29 cellular contexts compared by ENCODE assay signal in the genomic region with DNA sequence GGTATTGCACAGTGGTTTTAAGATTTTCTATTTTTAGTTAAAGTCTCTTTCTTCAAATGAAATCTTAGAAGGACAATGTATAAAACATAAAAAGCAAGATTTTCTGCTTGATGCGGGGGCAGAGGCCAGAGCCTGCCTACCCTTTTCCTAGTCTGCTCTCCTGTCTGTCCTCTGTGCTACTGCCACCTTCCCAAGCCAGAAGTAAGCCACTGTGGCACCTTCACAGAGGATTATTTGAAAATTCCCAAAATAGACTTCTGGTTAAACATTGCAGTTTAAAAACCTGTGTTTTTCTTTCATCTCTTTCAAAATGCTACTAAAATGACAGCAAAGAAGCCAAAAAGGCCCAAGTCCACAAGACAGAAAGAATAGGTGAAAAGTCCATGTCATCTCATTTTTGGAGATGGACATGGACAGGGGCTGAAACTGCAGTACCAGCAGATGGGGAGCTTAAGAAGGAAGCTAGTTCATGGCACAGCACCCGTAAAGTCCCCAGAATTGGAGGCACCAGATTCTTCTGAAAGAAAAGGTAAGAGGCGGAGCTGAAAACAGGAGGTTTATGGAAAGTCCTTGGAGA. TPM values are rescaled to one million over a fixed set of nuclear protein-coding genes. Genes with fewer than 3 reads are reported as not detected.
A peak's percentile ranks its signal among the peaks of the same experiment; 100 is the strongest.
DNase-seq lines count a peak whose midpoint lies in the region; ATAC-seq, FAIRE-seq and TF ChIP-seq lines count a peak whose summit lies in the region.
"Had no signal": no experiment of that assay in that cellular context is flagged by ENCODE, and none has a peak within 500 bp of the region (broad histone marks: within the 10 kb centered on the region; RNA-seq: fewer than 3 reads in every experiment).

No MANE protein-coding gene starts in this region.

- TF ChIP-seq RAD21 in H1 (IDR thresholded peaks at IDR 0.05 in 1 of 2, conservative IDR thresholded peaks at IDR 0.05 in 1 of 2; ENCODE audit: low read depth in 2 of 2, low read length in 2 of 2), result no peak
- TF ChIP-seq RAD21 in HepG2 (CRISPR knock-in tag; IDR thresholded peaks at IDR 0.05), result no peak

- POLR2A ChIA-PET in H1 (lab: Charles Lee; ENCODE audit: partially characterized antibody) (interaction anchor here (1.7 kb wide), 1 partner anchor 8 kb away, joined by 5 read pairs; no protein-coding TSS in a partner anchor), HepG2 (lab: Yijun Ruan, JAX) (no interaction called here)

- H3K4me1 ChIP-seq in H1 (replicated peaks in 1 of 4; ENCODE audit: control insufficient read depth in 3 of 4, insufficient read depth in 4 of 4, low read length in 3 of 4), result no peaks in the 10 kb centered on the region
- peaks cover 56% of the 10 kb centered on the region for H3K4me1 ChIP-seq in HepG2 (ENCODE audit: insufficient read depth, low read length)
- H3K4me1 ChIP-seq in right lobe of liver, result peaks cover 0 to 29% (median 6%) of the 10 kb centered on the region in 4 donors
- H3K4me1 ChIP-seq: BE2C, BLaER1 had no signal

- TF ChIP-seq CTCF in H1 (IDR thresholded peaks at IDR 0.05; ENCODE audit: control extremely low read depth in 1 of 3, insufficient read depth in 1 of 3, low read depth in 1 of 3, low read length in 3 of 3) (no peak), HepG2 (CRISPR knock-in tag; IDR thresholded peaks at IDR 0.05) (0 out of 2 replicates have a peak, but pooled peaks have one; percentile 14), right lobe of liver (IDR thresholded peaks at IDR 0.05) (no peak)

- H4K20me1 ChIP-seq in H1 (replicated peaks in 1 of 2; ENCODE audit: control insufficient read depth in 1 of 2, insufficient read depth in 2 of 2, low read length in 2 of 2), result no peaks in the 10 kb centered on the region
- H4K20me1 ChIP-seq in HepG2 (ENCODE audit: insufficient read depth, low read length), result no peaks in the 10 kb centered on the region
- H4K20me1 ChIP-seq: BLaER1 had no signal

- intact Hi-C loops in HepG2 (cut with micrococcal nuclease; ENCODE audit: unreplicated experiment), result no loop called here
- intact Hi-C loops in right lobe of liver (cut with DNase I), result no loop called here

- no peaks in the 10 kb centered on the region for H3K79me1 ChIP-seq in H1 (ENCODE audit: low read depth, low read length)

- H2BK15ac ChIP-seq in H1 (ENCODE audit: low read length), result no peak overlapping the region

- H2AK5ac ChIP-seq in H1 (ENCODE audit: low read depth, low read length), result no peak overlapping the region

- H3K4me2 ChIP-seq in H1 (ENCODE audit: insufficient read depth in 1 of 2, low read depth in 2 of 2, low read length in 2 of 2), result no peak overlapping the region
- peak overlapping the region; percentile 30; the same call in 1 of the 2 replicates for H3K4me2 ChIP-seq in HepG2 (ENCODE audit: low read depth, low read length)
- H3K4me2 ChIP-seq: BLaER1 had no signal

- H4K8ac ChIP-seq in H1 (ENCODE audit: extremely low read depth, insufficient read depth, low read length), result no peak overlapping the region

- no peak overlapping the region for H3K4me3 ChIP-seq in H1 (ENCODE audit: extremely low read depth in 1 of 4, insufficient read depth in 2 of 4, low read depth in 3 of 4, low read length in 4 of 4)
- H3K4me3 ChIP-seq in HepG2 (replicated peaks in 1 of 3; ENCODE audit: insufficient read depth in 1 of 3, low read depth in 2 of 3, low read length in 3 of 3), result no peak overlapping the region
- H3K4me3 ChIP-seq in right lobe of liver, result peak overlapping the region in 1 of 3 donors; percentile 7
- H3K4me3 ChIP-seq: BLaER1, GM12878 had no signal

- no peak overlapping the region for H2BK5ac ChIP-seq in H1 (ENCODE audit: low read depth, low read length)

- H4K91ac ChIP-seq in H1 (replicated peaks; ENCODE audit: insufficient read length, low read length), result no peak overlapping the region

- no peak overlapping the region for H3K23ac ChIP-seq in H1 (ENCODE audit: insufficient read length)

- H2BK12ac ChIP-seq in H1 (ENCODE audit: low read depth, low read length), result no peak overlapping the region

- ATAC-seq in HepG2, result peak; percentile 54
- peak; percentile 31 to 71 (median 65) for ATAC-seq in right lobe of liver
- ATAC-seq in GM18909 (IDR thresholded peaks at IDR 0.05; ENCODE audit: poor library complexity, unreplicated experiment), result no peak
- ATAC-seq in HG02938 (IDR thresholded peaks at IDR 0.05; ENCODE audit: unreplicated experiment), result no peak
- ATAC-seq: GM12878 had no signal

- in situ Hi-C loops in HepG2 (cut with HindIII; ENCODE audit: extremely low pct_ligation_motif_present, low pct_unique_long_range_greater_than_20kb), result loop anchor here (5.0 kb wide), 1 partner anchor 56 kb away; no protein-coding TSS in a partner anchor

- H3K23me2 ChIP-seq in H1 (ENCODE audit: low read depth, low read length), result no peaks in the 10 kb centered on the region

- H2BK20ac ChIP-seq in H1 (ENCODE audit: low read length), result no peak overlapping the region

- CTCF ChIA-PET in H1 (lab: Charles Lee; ENCODE audit: partially characterized antibody) (interaction anchor here (0.7 to 2.3 kb wide), 7 partner anchors 16 to 82 kb away, joined by 3 to 6 read pairs (median 3); no protein-coding TSS in a partner anchor), HepG2 (lab: Yijun Ruan, JAX; ENCODE audit: low intra/inter-chr PET ratio, low total read pairs) (no interaction called here)

- H3K4ac ChIP-seq in H1 (replicated peaks; ENCODE audit: insufficient read length, low read depth, low read length), result no peak overlapping the region

- H3K36me3 ChIP-seq in H1 (ENCODE audit: control insufficient read depth in 2 of 4, insufficient read depth in 4 of 4, low read length in 3 of 4) (no peaks in the 10 kb centered on the region), HepG2 (replicated peaks in 1 of 2; ENCODE audit: control insufficient read depth in 1 of 2, insufficient read depth in 2 of 2, low read length in 2 of 2) (no peaks in the 10 kb centered on the region), right lobe of liver (no peaks in the 10 kb centered on the region)
- H3K36me3 ChIP-seq: BE2C, BLaER1 had no signal

- no peak overlapping the region for H3K18ac ChIP-seq in H1 (ENCODE audit: extremely low read depth, low read length)

- FAIRE-seq in H1 (lab: Jason Lieb, UNC), result no peak
- no peak for FAIRE-seq in HepG2 (lab: Jason Lieb, UNC)
- FAIRE-seq: A204.1, GM12878, GM12892 had no signal

- no peaks in the 10 kb centered on the region for H3K79me2 ChIP-seq in H1 (ENCODE audit: control insufficient read depth in 1 of 2, insufficient read depth in 2 of 2, low read length in 2 of 2)
- H3K79me2 ChIP-seq in HepG2 (ENCODE audit: insufficient read depth, low read length), result no peaks in the 10 kb centered on the region

- BruUV-seq in HepG2 (replicated peaks; lab: Mats Ljungman, UMichigan), result no TSS peak

- H3K27me3 ChIP-seq in H1 (replicated peaks in 1 of 4; ENCODE audit: control insufficient read depth in 3 of 4, extremely low read depth in 1 of 4, insufficient read depth in 3 of 4, low read length in 3 of 4) (no peaks in the 10 kb centered on the region), HepG2 (ENCODE audit: control insufficient read depth in 1 of 2, insufficient read depth in 2 of 2, low read length in 2 of 2) (no peaks in the 10 kb centered on the region), right lobe of liver (no peaks in the 10 kb centered on the region)
- H3K27me3 ChIP-seq: BE2C, BLaER1 had no signal

- H3K9ac ChIP-seq in H1 (replicated peaks in 1 of 4; ENCODE audit: extremely low read depth in 1 of 4, low read depth in 3 of 4, low read length in 3 of 4), result no peak overlapping the region
- H3K9ac ChIP-seq in HepG2 (ENCODE audit: insufficient read depth, low read depth, low read length), result no peak overlapping the region
- H3K9ac ChIP-seq: BLaER1 had no signal

- 93% methylated on average over 3 of the region's 3 CpGs; no CpG with 5 or more reads in 1 of the 2 experiments for WGBS in H1 (ENCODE audit: extremely low coverage in 1 of 2, insufficient coverage in 1 of 2, insufficient read length in 1 of 2, insufficient replicate concordance in 2 of 2, low coverage in 1 of 2, low lambda C conversion rate in 2 of 2, missing lambda C conversion rate in 1 of 2), 2 experiments
- WGBS in HepG2 (ENCODE audit: low lambda C conversion rate), result 47% methylated on average over 3 of the region's 3 CpGs
- 35% methylated on average over 2 of the region's 3 CpGs for WGBS in right lobe of liver (ENCODE audit: insufficient coverage, low coverage, low lambda C conversion rate, missing lambda C conversion rate)

- no peak overlapping the region for H2BK120ac ChIP-seq in H1 (replicated peaks; ENCODE audit: low read depth, low read length)

- H3K9me3 ChIP-seq in H1 (ENCODE audit: insufficient read depth in 2 of 2, low read depth in 1 of 2, low read length in 1 of 2), result no peaks in the 10 kb centered on the region
- H3K9me3 ChIP-seq in HepG2 (ENCODE audit: low read length), result no peaks in the 10 kb centered on the region
- no peaks in the 10 kb centered on the region for H3K9me3 ChIP-seq in right lobe of liver
- H3K9me3 ChIP-seq: BE2C, BLaER1 had no signal

- TF ChIP-seq EP300 in H1 (IDR thresholded peaks at IDR 0.05; ENCODE audit: borderline replicate concordance in 1 of 2, low read depth in 2 of 2, low read length in 2 of 2) (no peak), HepG2 (IDR thresholded peaks at IDR 0.05; ENCODE audit: low read depth in 2 of 2, low read length in 2 of 2) (no peak), HepG2 (CRISPR knock-in tag; IDR thresholded peaks at IDR 0.05; ENCODE audit: borderline replicate concordance) (no peak)

- H2AFZ ChIP-seq in H1 (ENCODE audit: low read length) (peak overlapping the region; percentile 57; the same call in 1 of the 2 replicates), HepG2 (ENCODE audit: low read length) (no peak overlapping the region)

- no peak overlapping the region for H4K5ac ChIP-seq in H1 (ENCODE audit: insufficient read length, low read depth, low read length)

- H3K27ac ChIP-seq in H1 (ENCODE audit: low read depth, low read length) (no peak overlapping the region), HepG2 (ENCODE audit: extremely low read length, insufficient read depth, low read length) (peak overlapping the region; percentile 18), right lobe of liver (peak overlapping the region in 1 of 3 donors; percentile 12)
- H3K27ac ChIP-seq: BLaER1 had no signal

- no peak overlapping the region for H3K56ac ChIP-seq in H1 (replicated peaks; ENCODE audit: insufficient read length, low read depth, low read length)

- no peak for TF ChIP-seq POLR2A in H1 (IDR thresholded peaks at IDR 0.05; ENCODE audit: control extremely low read depth in 1 of 2, low read depth in 2 of 2, low read length in 2 of 2)
- no peak for TF ChIP-seq POLR2A in HepG2 (IDR thresholded peaks at IDR 0.05; ENCODE audit: insufficient read depth in 1 of 2, low read depth in 2 of 2, low read length in 2 of 2)
- no peak for TF ChIP-seq POLR2A in right lobe of liver (IDR thresholded peaks at IDR 0.05)

- no peak overlapping the region for H3K14ac ChIP-seq in H1 (ENCODE audit: insufficient read length)

- DNase-seq in H1 (ENCODE audit: low read depth in 1 of 2, low spot score in 2 of 2) (no peak), HepG2 (ENCODE audit: low spot score) (no peak), right lobe of liver (no peak), NCI-H187 (lab: John Stamatoyannopoulos, UW) (no peak), NCI-H2227 (lab: John Stamatoyannopoulos, UW; ENCODE audit: unreplicated experiment) (no peak)
- DNase-seq: 8988T; ACHN; BE2C; C1 segment of cervical spinal cord; CD4-positive, alpha-beta memory T cell; CD4-positive, CD25-positive, alpha-beta regulatory T cell; CD8-positive, alpha-beta memory T cell; COR-L47; DMS 273 treated with DMSO at 0.1 percent for 48 hours; DMS153; DMS53; DMS79; DND-41; EL; GDM1 had no signal

RNA-seq across cellular contexts. Expression of gene PAQR9, which starts 37.0 kb away (rescaled TPM):
- 2.6 and 2.7 TPM in 2 replicates for total RNA-seq in H1 (2021; fragmentation: NEBNext Ultra II Directional; extraction: Animal tissue kit (Norgen Biotek cat#: 25700))
- polyA plus RNA-seq in H1 (2011; rRNA removed) (5.2 and 7.5 TPM in 2 replicates), HepG2 (2011; rRNA removed) (3.7 and 8.4 TPM in 2 replicates)
- polyA plus RNA-seq in H1 (2011; cell fraction: cytosol; rRNA removed), result 4.0 TPM
- 5.0 TPM for polyA plus RNA-seq in H1 (2011; cell fraction: nucleus; rRNA removed)
- 2.0 to 2.5 TPM (median 2.3 TPM) in 4 replicates for polyA plus RNA-seq in H1 (2012, experiment 1 of 2)
- polyA plus RNA-seq in H1 (2012, experiment 2 of 2), result 2.1 TPM
- 1.9 TPM for polyA plus RNA-seq in H1 (2013, experiment 1 of 2)
- 2.1 TPM for polyA plus RNA-seq in H1 (2013, experiment 2 of 2)
- polyA minus RNA-seq in H1 (2011; rRNA and poly(A)+ RNA removed), result 4.9 and 5.2 TPM in 2 replicates
- 2.3 TPM for polyA minus RNA-seq in H1 (2011; cell fraction: cytosol; rRNA and poly(A)+ RNA removed)
- 10.7 TPM for polyA minus RNA-seq in H1 (2011; cell fraction: nucleus; rRNA and poly(A)+ RNA removed)
- total RNA-seq in HepG2 (2016; rRNA removed; fragmentation: Illumina TruSeq; extraction: Trizol) (10.3 and 10.4 TPM in 2 replicates), right lobe of liver (10 to 100 TPM; 10.2 to 18.6 (median 12.6) TPM)
- total RNA-seq in HepG2 (2016; cell fraction: cytosol; rRNA removed; fragmentation: Illumina TruSeq; extraction: Trizol; ENCODE audit: low read depth), result 3.6 and 3.8 TPM in 2 replicates
- total RNA-seq in HepG2 (2016; cell fraction: insoluble cytoplasmic fraction; rRNA removed; fragmentation: Illumina TruSeq; extraction: Trizol), result 10.3 and 10.5 TPM in 2 replicates
- total RNA-seq in HepG2 (2016; cell fraction: membrane; rRNA removed; fragmentation: Illumina TruSeq; extraction: Trizol), result 12.0 and 13.5 TPM in 2 replicates
- total RNA-seq in HepG2 (2016; cell fraction: nucleus; rRNA removed; fragmentation: Illumina TruSeq; extraction: Trizol), result 9.3 and 10.1 TPM in 2 replicates
- 4.9 and 6.5 TPM in 2 replicates for polyA plus RNA-seq in HepG2 (2011; cell fraction: cytosol; rRNA removed)
- 8.2 and 13.0 TPM in 2 replicates for polyA plus RNA-seq in HepG2 (2011; cell fraction: nucleus; rRNA removed)
- polyA plus RNA-seq in HepG2 (2012), result 9.1 and 16.7 TPM in 2 replicates
- polyA plus RNA-seq in HepG2 (2016; cell fraction: cytosol; fragmentation: Illumina TruSeq; extraction: Trizol; ENCODE audit: low read depth), result 4.6 and 5.9 TPM in 2 replicates
- polyA plus RNA-seq in HepG2 (2016; cell fraction: insoluble cytoplasmic fraction; fragmentation: Illumina TruSeq; extraction: Trizol; ENCODE audit: low read depth), result 13.7 and 14.1 TPM in 2 replicates
- polyA plus RNA-seq in HepG2 (2016; cell fraction: membrane; fragmentation: Illumina TruSeq; extraction: Trizol; ENCODE audit: low read depth), result 12.2 and 13.8 TPM in 2 replicates
- 16.0 and 16.8 TPM in 2 replicates for polyA plus RNA-seq in HepG2 (2016; cell fraction: nucleus; fragmentation: Illumina TruSeq; extraction: Trizol; ENCODE audit: insufficient read depth, low read depth)
- 26.7 TPM in 1 of 2 replicates, not detected in the other for polyA minus RNA-seq in HepG2 (2011; rRNA and poly(A)+ RNA removed; ENCODE audit: low replicate concordance)
- polyA minus RNA-seq in HepG2 (2011; cell fraction: cytosol; rRNA and poly(A)+ RNA removed), result 5.5 and 9.2 TPM in 2 replicates
- 10.3 and 15.8 TPM in 2 replicates for polyA minus RNA-seq in HepG2 (2011; cell fraction: nucleus; rRNA and poly(A)+ RNA removed)
- total RNA-seq: CD4-positive, alpha-beta memory T cell; CD4-positive, CD25-positive, alpha-beta regulatory T cell; CD8-positive, alpha-beta memory T cell; G401; GM12878 had no signal
- polyA plus RNA-seq: AG04450; CD14-positive monocyte; CD4-positive, alpha-beta memory T cell; CD4-positive, CD25-positive, alpha-beta regulatory T cell; CD8-positive, alpha-beta memory T cell; GM12878 had no signal

RNA-seq across cellular contexts. Expression of gene PCOLCE2, which starts 37.6 kb away (rescaled TPM):
- total RNA-seq in H1 (2021; fragmentation: NEBNext Ultra II Directional; extraction: Animal tissue kit (Norgen Biotek cat#: 25700)), result 11.6 and 12.6 TPM in 2 replicates
- polyA plus RNA-seq in H1 (2011; rRNA removed), result 9.4 and 11.1 TPM in 2 replicates
- 12.1 TPM for polyA plus RNA-seq in H1 (2011; cell fraction: cytosol; rRNA removed)
- polyA plus RNA-seq in H1 (2011; cell fraction: nucleus; rRNA removed), result 19.0 TPM
- 10.8 to 18.7 TPM (median 12.4 TPM) in 4 replicates for polyA plus RNA-seq in H1 (2012, experiment 1 of 2)
- 4.8 TPM for polyA plus RNA-seq in H1 (2012, experiment 2 of 2)
- 11.2 TPM for polyA plus RNA-seq in H1 (2013, experiment 1 of 2)
- polyA plus RNA-seq in H1 (2013, experiment 2 of 2), result 11.5 TPM
- polyA minus RNA-seq in H1 (2011; rRNA and poly(A)+ RNA removed), result 19.1 and 25.5 TPM in 2 replicates
- polyA minus RNA-seq in H1 (2011; cell fraction: cytosol; rRNA and poly(A)+ RNA removed), result 11.7 TPM
- 28.9 TPM for polyA minus RNA-seq in H1 (2011; cell fraction: nucleus; rRNA and poly(A)+ RNA removed)
- total RNA-seq in HepG2 (2016; rRNA removed; fragmentation: Illumina TruSeq; extraction: Trizol), result 1.1 and 2.0 TPM in 2 replicates
- 0.40 and 0.71 TPM in 2 replicates for total RNA-seq in HepG2 (2016; cell fraction: cytosol; rRNA removed; fragmentation: Illumina TruSeq; extraction: Trizol; ENCODE audit: low read depth)
- 2.0 and 2.1 TPM in 2 replicates for total RNA-seq in HepG2 (2016; cell fraction: insoluble cytoplasmic fraction; rRNA removed; fragmentation: Illumina TruSeq; extraction: Trizol)
- total RNA-seq in HepG2 (2016; cell fraction: membrane; rRNA removed; fragmentation: Illumina TruSeq; extraction: Trizol), result 0.71 and 1.1 TPM in 2 replicates
- total RNA-seq in HepG2 (2016; cell fraction: nucleus; rRNA removed; fragmentation: Illumina TruSeq; extraction: Trizol), result 1.5 and 2.6 TPM in 2 replicates
- 0.71 and 0.74 TPM in 2 replicates for polyA plus RNA-seq in HepG2 (2011; rRNA removed)
- polyA plus RNA-seq in HepG2 (2011; cell fraction: cytosol; rRNA removed), result 0.46 and 1.2 TPM in 2 replicates
- 0.55 and 0.87 TPM in 2 replicates for polyA plus RNA-seq in HepG2 (2011; cell fraction: nucleus; rRNA removed)
- polyA plus RNA-seq in HepG2 (2012), result 0.87 and 2.5 TPM in 2 replicates
- 0.47 and 1.1 TPM in 2 replicates for polyA plus RNA-seq in HepG2 (2016; cell fraction: cytosol; fragmentation: Illumina TruSeq; extraction: Trizol; ENCODE audit: low read depth)
- polyA plus RNA-seq in HepG2 (2016; cell fraction: insoluble cytoplasmic fraction; fragmentation: Illumina TruSeq; extraction: Trizol; ENCODE audit: low read depth), result 1.1 and 1.3 TPM in 2 replicates
- polyA plus RNA-seq in HepG2 (2016; cell fraction: membrane; fragmentation: Illumina TruSeq; extraction: Trizol; ENCODE audit: low read depth), result 1.00 and 1.6 TPM in 2 replicates
- 3.8 and 6.0 TPM in 2 replicates for polyA plus RNA-seq in HepG2 (2016; cell fraction: nucleus; fragmentation: Illumina TruSeq; extraction: Trizol; ENCODE audit: insufficient read depth, low read depth)
- polyA minus RNA-seq in HepG2 (2011; rRNA and poly(A)+ RNA removed; ENCODE audit: low replicate concordance), result 0.60 and 25.3 TPM in 2 replicates
- polyA minus RNA-seq in HepG2 (2011; cell fraction: cytosol; rRNA and poly(A)+ RNA removed), result 1.7 TPM in 1 of 2 replicates, not detected in the other
- polyA minus RNA-seq in HepG2 (2011; cell fraction: nucleus; rRNA and poly(A)+ RNA removed), result 0.52 and 1.5 TPM in 2 replicates
- 1 to 10 TPM; 1.8 to 9.7 (median 3.8) TPM for total RNA-seq in right lobe of liver
- total RNA-seq: CD4-positive, alpha-beta memory T cell; CD4-positive, CD25-positive, alpha-beta regulatory T cell; CD8-positive, alpha-beta memory T cell had no signal
- polyA plus RNA-seq: CD14-positive monocyte; CD4-positive, alpha-beta memory T cell; CD4-positive, CD25-positive, alpha-beta regulatory T cell; CD8-positive, alpha-beta memory T cell had no signal

Comparison
In these comparisons a context has a peak if more than half of its experiments do, and no peak if none do; other contexts are left out.
1. ATAC-seq: peak in HepG2 (single experiment) and right lobe of liver (4 of 4); none in GM18909 (single experiment) and HG02938 (single experiment).
2. Of the 41 proteins assayed by ChIP-seq in both HepG2 and H1: peak only in HepG2: CTCF; only in H1: none; in both: none; in neither: 40.